In genomic region chr15:99090938-99091337, GRCh38 we compare ENCODE assay signal across 2 cellular contexts.
TF ChIP-seq lines count a peak whose summit lies in the region.

No MANE protein-coding gene starts in this region.

TF ChIP-seq in H1, 55 proteins besides CTCF, POLR2A, EP300 and RAD21:
- TF ChIP-seq CBX5 (IDR thresholded peaks at IDR 0.05; ENCODE audit: low read depth, low read length) (no peak), SAP30 (IDR thresholded peaks at IDR 0.05; ENCODE audit: insufficient read depth, insufficient replicate concordance, low read length) (no peak), BCL11A (IDR thresholded peaks at IDR 0.05; ENCODE audit: low read depth in 2 of 2, low read length in 2 of 2) (no peak), TAF1 (IDR thresholded peaks at IDR 0.05; ENCODE audit: low read depth, low read length) (no peak), GABPA (IDR thresholded peaks at IDR 0.05; ENCODE audit: borderline replicate concordance, insufficient read depth, low read length) (no peak)

TF ChIP-seq in neural cell, 6 proteins besides CTCF, POLR2A, EP300 and RAD21:
- TF ChIP-seq POLR2AphosphoS5 (IDR thresholded peaks at IDR 0.05) (no peak), MXI1 (conservative IDR thresholded peaks at IDR 0.05; ENCODE audit: poor library complexity, severe bottlenecking) (no peak)
